In genomic region chr22:40010752-40011145, GRCh38 we compare ENCODE assay signal across 16 cellular contexts. TPM values are rescaled to one million over a fixed set of nuclear protein-coding genes. Genes with fewer than 3 reads are reported as not detected.
"Had no signal": no experiment of that assay in that cellular context is flagged by ENCODE, and none has a peak within 500 bp of the region (broad histone marks: within the 10 kb centered on the region; RNA-seq: fewer than 3 reads in every experiment).

No MANE protein-coding gene starts in this region.

- DNase-seq: activated CD4-positive, alpha-beta memory T cell treated with anti-CD3 and anti-CD28 coated beads for 36 hours; activated CD4-positive, alpha-beta T cell treated with anti-CD3 and anti-CD28 coated beads for 36 hours; activated CD8-positive, alpha-beta memory T cell treated with anti-CD3 and anti-CD28 coated beads, Interleukin-2, amount 10 ng/mL, durations not matched to agents 7 days and 5 days; activated naive CD4-positive, alpha-beta T cell treated with anti-CD3 and anti-CD28 coated beads, Interleukin-2, amount 50 U/mL, for 16 hours; adrenal gland; hypothalamus; kidney glomerular epithelial cell; left ventricle myocardium superior; stimulated activated CD4-positive, alpha-beta T cell treated with anti-CD3 and anti-CD28 coated beads, Interleukin-12 subunit alpha, Interleukin-12 subunit beta, amount 100 ng/mL, for 4 hours; stimulated activated CD4-positive, alpha-beta T cell treated with anti-CD3 and anti-CD28 coated beads, Interleukin-2, amount 100 ng/mL, for 24 hours; T-helper 17 cell had no signal

- H3K4me1 ChIP-seq: adrenal gland had no signal

- H3K27ac ChIP-seq: adrenal gland, thoracic aorta had no signal

- H3K36me3 ChIP-seq: adrenal gland, thoracic aorta had no signal

- H3K4me3 ChIP-seq: adrenal gland, thoracic aorta had no signal

- H3K9me3 ChIP-seq: adrenal gland, thoracic aorta had no signal

- ATAC-seq: activated CD8-positive, alpha-beta memory T cell treated with anti-CD3 and anti-CD28 coated beads, Interleukin-2, amount 10 ng/mL, durations not matched to agents 7 days and 5 days; esophagus mucosa; left ventricle myocardium superior had no signal

RNA-seq across cellular contexts. Expression of gene FAM83F, which starts 16.0 kb away (rescaled TPM):
- total RNA-seq: activated CD8-positive, alpha-beta memory T cell treated with anti-CD3 and anti-CD28 coated beads, Interleukin-2, amount 10 ng/mL, durations not matched to agents 7 days and 5 days; dermis microvascular lymphatic vessel endothelial cell had no signal

RNA-seq across cellular contexts. Expression of gene TMA7B, which starts 50.6 kb away (rescaled TPM):
- total RNA-seq: adrenal gland, dermis microvascular lymphatic vessel endothelial cell, left ventricle myocardium superior, omental fat pad had no signal
- polyA plus RNA-seq: urinary bladder had no signal
